ENCODE assay signal across 17 cellular contexts in the genomic region with DNA sequence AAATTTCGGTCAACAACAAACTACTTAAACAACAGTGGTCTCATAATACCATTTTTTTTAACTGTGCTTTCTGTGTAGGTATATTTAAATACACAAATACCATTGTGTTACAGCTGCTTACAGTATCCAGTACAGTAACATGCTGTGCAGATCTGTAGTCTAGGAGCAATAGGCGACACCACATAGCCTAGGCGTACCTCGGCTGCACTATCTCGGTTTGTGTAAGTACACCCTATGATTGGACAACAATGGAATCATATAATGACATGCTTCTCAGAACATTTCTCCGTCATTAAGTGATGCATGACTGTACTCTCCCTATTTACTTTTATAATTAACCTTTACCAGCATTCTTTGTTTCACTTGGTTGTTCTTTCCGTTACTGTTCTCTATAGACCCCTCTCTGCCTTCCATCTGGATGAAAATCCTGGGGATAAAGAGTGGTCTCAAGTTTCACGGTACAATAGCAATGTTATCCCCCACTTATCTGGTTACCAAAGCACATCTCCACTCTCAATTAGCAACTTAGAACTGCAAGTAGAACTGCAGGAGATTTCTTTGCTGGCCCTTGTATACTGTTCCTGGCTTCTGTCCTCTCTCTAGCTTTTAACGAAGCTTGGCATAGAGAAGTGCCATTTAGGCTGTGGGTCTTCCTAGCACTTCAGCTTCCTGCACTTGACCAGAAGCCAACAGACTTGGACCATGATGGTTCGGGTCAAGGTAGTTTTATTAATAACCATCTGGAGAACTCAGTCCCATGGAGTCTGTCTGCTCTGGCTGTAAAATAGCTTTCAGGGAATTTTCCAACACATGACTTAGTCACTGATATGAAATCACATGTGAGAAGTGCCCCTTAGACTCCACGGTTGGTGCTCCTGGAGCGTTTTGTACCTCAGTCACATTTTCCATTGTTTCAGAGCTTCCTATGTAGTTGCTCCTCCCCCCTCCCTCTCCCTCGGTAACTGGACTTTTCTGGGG.
A peak's percentile ranks its signal among the peaks of the same experiment; 100 is the strongest.
DNase-seq lines count a peak whose midpoint lies in the region; ATAC-seq and TF ChIP-seq lines count a peak whose summit lies in the region.
"Had no signal": no experiment of that assay in that cellular context is flagged by ENCODE, and none has a peak within 500 bp of the region (broad histone marks: within the 10 kb centered on the region; RNA-seq: fewer than 3 reads in every experiment).

No MANE protein-coding gene starts in this region.

- no peak overlapping the region for H2BK5ac ChIP-seq in neuronal stem cell (ENCODE audit: low read length)

- no peaks in the 10 kb centered on the region for H3K9me3 ChIP-seq in neuronal stem cell (replicated peaks in 1 of 2; ENCODE audit: control insufficient read depth in 2 of 2, insufficient read depth in 1 of 2, low read depth in 1 of 2, low read length in 2 of 2)
- H3K9me3 ChIP-seq in aorta (ENCODE audit: control insufficient read depth, low read length): no peaks in the 10 kb centered on the region
- H3K9me3 ChIP-seq: right lobe of liver had no signal

- H3K36me3 ChIP-seq in neuronal stem cell (replicated peaks in 1 of 2; ENCODE audit: control insufficient read depth in 2 of 2, insufficient read depth in 2 of 2, low read length in 2 of 2) (no peaks in the 10 kb centered on the region), aorta (ENCODE audit: control insufficient read depth in 1 of 2, insufficient read depth in 2 of 2, low read length in 1 of 2) (no peaks in the 10 kb centered on the region)
- H3K36me3 ChIP-seq: right lobe of liver had no signal

- H3K18ac ChIP-seq in neuronal stem cell (ENCODE audit: low read length): no peak overlapping the region

- no peak for TF ChIP-seq CTCF in choroid plexus epithelial cell (conservative IDR thresholded peaks at IDR 0.05; ENCODE audit: low read depth, low read length)

- no peak overlapping the region for H3K4ac ChIP-seq in neuronal stem cell (ENCODE audit: low read length)

- H2BK120ac ChIP-seq in neuronal stem cell (ENCODE audit: low read depth, low read length): no peak overlapping the region

- H3K27me3 ChIP-seq in neuronal stem cell (ENCODE audit: control insufficient read depth in 3 of 3, insufficient read depth in 3 of 3, low read depth in 1 of 3, low read length in 3 of 3) (no peaks in the 10 kb centered on the region), aorta (ENCODE audit: control insufficient read depth in 1 of 2, insufficient read depth in 2 of 2, low read length in 1 of 2) (no peaks in the 10 kb centered on the region)
- H3K27me3 ChIP-seq: right lobe of liver had no signal

- H2AFZ ChIP-seq in neuronal stem cell (ENCODE audit: low read length): peak overlapping the region; percentile 54

- no peak for ATAC-seq in aorta (ENCODE audit: low FRiP score)
- ATAC-seq: activated CD4-positive, CD25-positive, alpha-beta regulatory T cell treated with anti-CD3 and anti-CD28 coated beads, Interleukin-2, amount 50 U/mL, for 24 hours; Panc1; right lobe of liver had no signal

- H3K4me2 ChIP-seq in neuronal stem cell (ENCODE audit: insufficient read depth, low read length, poor library complexity, severe bottlenecking): no peak overlapping the region

- H3K14ac ChIP-seq in neuronal stem cell (ENCODE audit: low read length): no peak overlapping the region

- H3K23ac ChIP-seq in neuronal stem cell (ENCODE audit: low read depth, low read length, poor library complexity): no peak overlapping the region

- no peak overlapping the region for H2AK5ac ChIP-seq in neuronal stem cell (ENCODE audit: low read depth, low read length)

- no CpG with 5 or more reads among the region's 13 CpGs for WGBS in neuronal stem cell (ENCODE audit: extremely low coverage in 2 of 2, insufficient read length in 2 of 2, insufficient replicate concordance in 1 of 2), 2 donors
- 56% methylated on average over 13 of the region's 13 CpGs for whole genome bisulfite sequencing in aorta, 2 donors

- H3K9ac ChIP-seq in neuronal stem cell (ENCODE audit: low read depth, low read length, poor library complexity): no peak overlapping the region

- no peak overlapping the region for H2BK12ac ChIP-seq in neuronal stem cell (ENCODE audit: low read length)

- H3K27ac ChIP-seq in neuronal stem cell (replicated peaks; ENCODE audit: low read length): no peak overlapping the region
- H3K27ac ChIP-seq in aorta (ENCODE audit: low read depth in 1 of 2, low read length in 2 of 2): no peak overlapping the region
- H3K27ac ChIP-seq: right lobe of liver had no signal

- DNase-seq in NCI-H1092 treated with DMSO at 0.1 percent for 48 hours (lab: John Stamatoyannopoulos, UW): peak; percentile 81
- DNase-seq in NCI-H1092 (lab: John Stamatoyannopoulos, UW): no peak
- peak; percentile 54 for DNase-seq in NCI-H2227 treated with DMSO at 0.1 percent for 48 hours (lab: John Stamatoyannopoulos, UW)
- DNase-seq in choroid plexus epithelial cell (ENCODE audit: low read depth): peak; percentile 4
- peak; percentile 36 for DNase-seq in neuronal stem cell (ENCODE audit: low spot score)
- DNase-seq in GOT3 (lab: John Stamatoyannopoulos, UW): no peak
- DNase-seq in activated T-cell treated with anti-CD3 and anti-CD28 coated beads, Interleukin-2, amount 50 U/mL, for 1 hour: no peak
- DNase-seq in aorta: no peak
- DNase-seq: 8988T; activated CD8-positive, alpha-beta memory T cell treated with anti-CD3 and anti-CD28 coated beads, Interleukin-2, amount 50 U/mL, for 48 hours; activated naive CD4-positive, alpha-beta T cell treated with anti-CD3 and anti-CD28 coated beads, Interleukin-2, amount 50 U/mL, for 16 hours; caudate nucleus; MV-4-11; naive B cell; right lobe of liver had no signal

- intact Hi-C loops in aorta (cut with DNase I): no loop called here

- no peak overlapping the region for H2BK15ac ChIP-seq in neuronal stem cell (ENCODE audit: low read length)

- no peak overlapping the region for H4K8ac ChIP-seq in neuronal stem cell (ENCODE audit: low read depth, low read length)

- no peaks in the 10 kb centered on the region for H3K79me1 ChIP-seq in neuronal stem cell (ENCODE audit: low read depth, low read length)

- peaks cover 17 to 24% of the 10 kb centered on the region in 2 donors for H3K4me1 ChIP-seq in neuronal stem cell (ENCODE audit: control insufficient read depth in 2 of 2, insufficient read depth in 1 of 2, low read depth in 1 of 2, low read length in 2 of 2)
- H3K4me1 ChIP-seq in aorta (ENCODE audit: control insufficient read depth in 1 of 2, insufficient read depth in 2 of 2, low read length in 2 of 2): no peaks in the 10 kb centered on the region

- no peak overlapping the region for H4K91ac ChIP-seq in neuronal stem cell (ENCODE audit: low read depth, low read length, poor library complexity)

- H3K4me3 ChIP-seq in choroid plexus epithelial cell (ENCODE audit: low read depth, low read length) (no peak overlapping the region), neuronal stem cell (ENCODE audit: low read length in 2 of 2) (no peak overlapping the region), aorta (ENCODE audit: low read length in 2 of 2) (no peak overlapping the region)
- H3K4me3 ChIP-seq: right lobe of liver had no signal

Comparison
In these comparisons a context has a peak if more than half of its experiments do, and no peak if none do; other contexts are left out.
1. DNase-seq: peak in NCI-H1092 treated with DMSO at 0.1 percent for 48 hours (single experiment), NCI-H2227 treated with DMSO at 0.1 percent for 48 hours (single experiment), choroid plexus epithelial cell (single experiment) and neuronal stem cell (single experiment); none in NCI-H1092 (single experiment), GOT3 (single experiment), activated T-cell treated with anti-CD3 and anti-CD28 coated beads, Interleukin-2, amount 50 U/mL, for 1 hour (single experiment) and aorta (0 of 2).